38 cellular contexts compared by ENCODE assay signal in genomic region chr21:19987671-19988070, GRCh38.
"Had no signal": no experiment of that assay in that cellular context is flagged by ENCODE, and none has a peak within 500 bp of the region (broad histone marks: within the 10 kb centered on the region; RNA-seq: fewer than 3 reads in every experiment).

No MANE protein-coding gene starts in this region.

- DNase-seq: activated effector memory CD4-positive, alpha-beta T cell treated with anti-CD3 and anti-CD28 coated beads, Interleukin-2, amount 50 U/mL, for 16 hours; activated effector memory CD4-positive, alpha-beta T cell treated with Interleukin-2 at 50 U/mL for 16 hours; activated gamma-delta T cell; activated gamma-delta T cell treated with Interleukin-2 at 50 U/mL for 16 hours; activated naive CD4-positive, alpha-beta T cell; activated naive CD4-positive, alpha-beta T cell treated with anti-CD3 and anti-CD28 coated beads for 36 hours; activated naive CD4-positive, alpha-beta T cell treated with anti-CD3 and anti-CD28 coated beads, Interleukin-2, amount 10 ng/mL, durations not matched to agents 7 days and 5 days; activated naive CD4-positive, alpha-beta T cell treated with anti-CD3 and anti-CD28 coated beads, Interleukin-2, amount 50 U/mL, for 16 hours; activated naive CD4-positive, alpha-beta T cell treated with Interleukin-2 at 50 U/mL for 16 hours; activated naive CD8-positive, alpha-beta T cell treated with anti-CD3 and anti-CD28 coated beads for 36 hours; activated naive CD8-positive, alpha-beta T cell treated with anti-CD3 and anti-CD28 coated beads, Interleukin-2, amount 10 ng/mL, durations not matched to agents 7 days and 5 days; activated naive CD8-positive, alpha-beta T cell treated with anti-CD3 and anti-CD28 coated beads, Interleukin-2, amount 50 U/mL, for 24 hours; activated T-cell treated with anti-CD3 and anti-CD28 coated beads, Interleukin-2, amount 50 U/mL, for 1 hour; activated T-cell treated with anti-CD3 and anti-CD28 coated beads, Interleukin-2, amount 50 U/mL, for 24 hours; activated T-cell treated with anti-CD3 and anti-CD28 coated beads, Interleukin-2, amount 50 U/mL, for 4 hours; activated T-cell treated with anti-CD3 and anti-CD28 coated beads, Interleukin-2, amount 50 U/mL, for 48 hours; activated T-cell treated with anti-CD3 and anti-CD28 coated beads, Interleukin-2, amount 50 U/mL, for 72 hours; adrenal gland; amniotic stem cell; amygdala; anterior cingulate cortex; aorta; body of pancreas; brain microvascular endothelial cell; caudate nucleus; central memory CD4-positive, alpha-beta T cell; cerebellar nuclear complex had no signal

- H3K4me1 ChIP-seq: adrenal gland, ascending aorta, body of pancreas, breast epithelium had no signal

- H3K36me3 ChIP-seq: adrenal gland, ascending aorta, brain microvascular endothelial cell, breast epithelium, cardiac muscle cell had no signal

- H3K4me3 Mint-ChIP-seq: activated naive CD4-positive, alpha-beta T cell treated with anti-CD3 and anti-CD28 coated beads for 36 hours; activated naive CD4-positive, alpha-beta T cell treated with anti-CD3 and anti-CD28 coated beads, Interleukin-2, amount 10 ng/mL, durations not matched to agents 7 days and 5 days; activated naive CD4-positive, alpha-beta T cell treated with anti-CD3 and anti-CD28 coated beads, Interleukin-2, amount 50 U/mL, for 24 hours; activated naive CD8-positive, alpha-beta T cell; activated naive CD8-positive, alpha-beta T cell treated with anti-CD3 and anti-CD28 coated beads for 36 hours; activated naive CD8-positive, alpha-beta T cell treated with anti-CD3 and anti-CD28 coated beads, Interleukin-2, amount 10 ng/mL, durations not matched to agents 7 days and 5 days; activated naive CD8-positive, alpha-beta T cell treated with anti-CD3 and anti-CD28 coated beads, Interleukin-2, amount 50 U/mL, for 24 hours; activated T-cell treated with anti-CD3 and anti-CD28 coated beads, Interleukin-2, amount 50 U/mL, for 24 hours; activated T-cell treated with anti-CD3 and anti-CD28 coated beads, Interleukin-2, amount 50 U/mL, for 4 hours; activated T-cell treated with anti-CD3 and anti-CD28 coated beads, Interleukin-2, amount 50 U/mL, for 72 hours; activated T-helper 1 cell treated with anti-CD3 and anti-CD28 coated beads, Interleukin-12 subunit alpha, Interleukin-12 subunit beta, Interleukin-2, Interleukin-4 antibody, amounts not matched to agents 30 ng/mL and 10 ng/mL and 1 ng/mL, durations not matched to agents 14 hours and 24 hours and 36 hours; activated T-helper 17 cell treated with anti-CD3 and anti-CD28 coated beads, Interleukin-2, amount 50 U/mL, for 72 hours; brain; central memory CD8-positive, alpha-beta T cell had no signal

- H3K9me3 ChIP-seq: ascending aorta, body of pancreas, breast epithelium had no signal

- ATAC-seq: activated naive CD4-positive, alpha-beta T cell treated with anti-CD3 and anti-CD28 coated beads, Interleukin-2, amount 50 U/mL, for 72 hours; activated naive CD8-positive, alpha-beta T cell treated with anti-CD3 and anti-CD28 coated beads, Interleukin-2, amount 50 U/mL, for 24 hours; activated T-cell treated with anti-CD3 and anti-CD28 coated beads, Interleukin-2, amount 50 U/mL, for 4 hours; activated T-cell treated with anti-CD3 and anti-CD28 coated beads, Interleukin-2, amount 50 U/mL, for 72 hours; activated T-helper 17 cell treated with anti-CD3 and anti-CD28 coated beads, Interleukin-2, amount 50 U/mL, for 72 hours; body of pancreas had no signal

- H3K4me1 Mint-ChIP-seq: activated naive CD4-positive, alpha-beta T cell treated with anti-CD3 and anti-CD28 coated beads, Interleukin-2, amount 10 ng/mL, durations not matched to agents 7 days and 5 days; activated naive CD4-positive, alpha-beta T cell treated with anti-CD3 and anti-CD28 coated beads, Interleukin-2, amount 50 U/mL, for 24 hours; activated naive CD8-positive, alpha-beta T cell treated with anti-CD3 and anti-CD28 coated beads for 36 hours; activated naive CD8-positive, alpha-beta T cell treated with anti-CD3 and anti-CD28 coated beads, Interleukin-2, amount 10 ng/mL, durations not matched to agents 7 days and 5 days; activated naive CD8-positive, alpha-beta T cell treated with anti-CD3 and anti-CD28 coated beads, Interleukin-2, amount 50 U/mL, for 24 hours; activated T-helper 17 cell treated with anti-CD3 and anti-CD28 coated beads, Interleukin-2, amount 50 U/mL, for 72 hours; brain; central memory CD8-positive, alpha-beta T cell had no signal

- H3K27ac Mint-ChIP-seq: activated naive CD4-positive, alpha-beta T cell treated with anti-CD3 and anti-CD28 coated beads for 36 hours; activated naive CD4-positive, alpha-beta T cell treated with anti-CD3 and anti-CD28 coated beads, Interleukin-2, amount 10 ng/mL, durations not matched to agents 7 days and 5 days; activated naive CD4-positive, alpha-beta T cell treated with anti-CD3 and anti-CD28 coated beads, Interleukin-2, amount 50 U/mL, for 24 hours; activated naive CD4-positive, alpha-beta T cell treated with anti-CD3 and anti-CD28 coated beads, Interleukin-2, amount 50 U/mL, for 72 hours; activated naive CD8-positive, alpha-beta T cell; activated naive CD8-positive, alpha-beta T cell treated with anti-CD3 and anti-CD28 coated beads for 36 hours; activated naive CD8-positive, alpha-beta T cell treated with anti-CD3 and anti-CD28 coated beads, Interleukin-2, amount 10 ng/mL, durations not matched to agents 7 days and 5 days; activated naive CD8-positive, alpha-beta T cell treated with anti-CD3 and anti-CD28 coated beads, Interleukin-2, amount 50 U/mL, for 24 hours; activated T-cell treated with anti-CD3 and anti-CD28 coated beads, Interleukin-2, amount 50 U/mL, for 24 hours; activated T-cell treated with anti-CD3 and anti-CD28 coated beads, Interleukin-2, amount 50 U/mL, for 72 hours; activated T-helper 1 cell treated with anti-CD3 and anti-CD28 coated beads, Interleukin-12 subunit alpha, Interleukin-12 subunit beta, Interleukin-2, Interleukin-4 antibody, amounts not matched to agents 30 ng/mL and 10 ng/mL and 1 ng/mL, durations not matched to agents 14 hours and 24 hours and 36 hours; activated T-helper 17 cell treated with anti-CD3 and anti-CD28 coated beads, Interleukin-2, amount 50 U/mL, for 72 hours; activated T-helper 2 cell treated with anti-CD3 and anti-CD28 coated beads, Interferon-gamma antibody, Interleukin-2, Interleukin-4, amounts not matched to agents 10 μg/mL and 5 μg/mL and 100 μg/mL, durations not matched to agents 14 hours and 24 hours and 36 hours; brain had no signal

- H3K27me3 Mint-ChIP-seq: activated naive CD4-positive, alpha-beta T cell treated with anti-CD3 and anti-CD28 coated beads, Interleukin-2, amount 10 ng/mL, durations not matched to agents 7 days and 5 days; activated naive CD4-positive, alpha-beta T cell treated with anti-CD3 and anti-CD28 coated beads, Interleukin-2, amount 50 U/mL, for 24 hours; activated naive CD8-positive, alpha-beta T cell; activated naive CD8-positive, alpha-beta T cell treated with anti-CD3 and anti-CD28 coated beads for 36 hours; activated naive CD8-positive, alpha-beta T cell treated with anti-CD3 and anti-CD28 coated beads, Interleukin-2, amount 10 ng/mL, durations not matched to agents 7 days and 5 days; activated naive CD8-positive, alpha-beta T cell treated with anti-CD3 and anti-CD28 coated beads, Interleukin-2, amount 50 U/mL, for 24 hours; activated T-cell treated with anti-CD3 and anti-CD28 coated beads, Interleukin-2, amount 50 U/mL, for 24 hours; activated T-helper 17 cell treated with anti-CD3 and anti-CD28 coated beads, Interleukin-2, amount 50 U/mL, for 72 hours; brain; central memory CD8-positive, alpha-beta T cell had no signal

- H3K4me3 ChIP-seq: adrenal gland, ascending aorta, body of pancreas, breast epithelium, cardiac muscle cell had no signal

- H3K36me3 Mint-ChIP-seq: activated naive CD4-positive, alpha-beta T cell treated with anti-CD3 and anti-CD28 coated beads, Interleukin-2, amount 10 ng/mL, durations not matched to agents 7 days and 5 days; activated naive CD4-positive, alpha-beta T cell treated with anti-CD3 and anti-CD28 coated beads, Interleukin-2, amount 50 U/mL, for 24 hours; activated naive CD4-positive, alpha-beta T cell treated with anti-CD3 and anti-CD28 coated beads, Interleukin-2, amount 50 U/mL, for 72 hours; activated naive CD8-positive, alpha-beta T cell; activated naive CD8-positive, alpha-beta T cell treated with anti-CD3 and anti-CD28 coated beads for 36 hours; activated naive CD8-positive, alpha-beta T cell treated with anti-CD3 and anti-CD28 coated beads, Interleukin-2, amount 10 ng/mL, durations not matched to agents 7 days and 5 days; brain had no signal
